28 cellular contexts compared by ENCODE assay signal in the genomic region with DNA sequence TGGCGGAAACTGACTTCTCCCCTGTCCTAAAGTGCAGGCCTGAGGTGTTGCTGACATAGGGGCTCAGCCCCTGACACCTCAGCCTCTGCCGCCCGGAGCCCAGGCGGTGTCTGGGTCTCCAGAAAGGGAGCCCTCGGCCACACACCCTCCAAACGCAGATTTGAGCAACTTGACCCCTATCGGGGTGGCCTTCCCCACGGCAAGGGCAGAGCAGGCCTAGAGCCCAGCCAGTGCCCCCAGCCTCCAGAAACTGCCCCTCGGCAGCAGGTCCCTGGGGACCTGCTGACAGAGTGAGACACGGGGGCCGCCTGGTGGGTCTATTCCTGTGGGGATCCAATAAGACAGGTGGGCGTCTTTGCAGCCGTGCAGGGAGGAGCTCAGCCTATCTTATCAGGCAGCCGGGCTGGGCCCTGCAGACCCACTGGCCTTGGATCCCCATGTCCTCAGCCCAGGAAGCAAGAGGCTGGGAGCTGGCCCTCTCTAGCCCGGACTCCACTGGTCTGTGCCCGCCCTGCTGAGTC. TPM values are rescaled to one million over a fixed set of nuclear protein-coding genes. Genes with fewer than 3 reads are reported as not detected.
DNase-seq lines count a peak whose midpoint lies in the region; ATAC-seq, FAIRE-seq and TF ChIP-seq lines count a peak whose summit lies in the region.
"Had no signal": no experiment of that assay in that cellular context is flagged by ENCODE, and none has a peak within 500 bp of the region (broad histone marks: within the 10 kb centered on the region; RNA-seq: fewer than 3 reads in every experiment).

No MANE protein-coding gene starts in this region.

- H3K27me3 ChIP-seq in left ventricle myocardium inferior (ENCODE audit: low read depth) (no peaks in the 10 kb centered on the region), RWPE2 (ENCODE audit: insufficient read depth, poor library complexity, severe bottlenecking) (no peaks in the 10 kb centered on the region), foreskin keratinocyte (no peaks in the 10 kb centered on the region)
- H3K27me3 ChIP-seq: ascending aorta, left lung, sigmoid colon, tibial artery had no signal

- intact Hi-C loops in left ventricle myocardium inferior (cut with micrococcal nuclease) (no loop called here), Right ventricle myocardium inferior (cut with DNase I) (no loop called here)

- H3K36me3 ChIP-seq in left ventricle myocardium inferior, result peaks cover 44% of the 10 kb centered on the region
- peaks cover 25% of the 10 kb centered on the region for H3K36me3 ChIP-seq in RWPE2 (ENCODE audit: low read depth)
- H3K36me3 ChIP-seq: BE2C had no signal

- no peak for ATAC-seq in Right ventricle myocardium inferior
- ATAC-seq in RWPE2 (ENCODE audit: low read depth), result no peak
- no peak for ATAC-seq in foreskin keratinocyte
- ATAC-seq in HG03045 (IDR thresholded peaks at IDR 0.05; ENCODE audit: unreplicated experiment), result no peak
- ATAC-seq: activated CD8-positive, alpha-beta T cell treated with anti-CD3 and anti-CD28 coated beads, Interleukin-2, amount 10 ng/mL, durations not matched to agents 7 days and 5 days; left lung had no signal

- peak; percentile 5 for FAIRE-seq in urothelium cell line (lab: Jason Lieb, UNC)
- FAIRE-seq: G401.6 had no signal

- no peak for TF ChIP-seq CTCF in left ventricle myocardium inferior (IDR thresholded peaks at IDR 0.05; ENCODE audit: borderline replicate concordance)
- no peak for TF ChIP-seq CTCF in RWPE2 (IDR thresholded peaks at IDR 0.05; ENCODE audit: poor library complexity, severe bottlenecking)
- TF ChIP-seq CTCF in foreskin keratinocyte (conservative IDR thresholded peaks at IDR 0.05), result no peak

- peak overlapping the region; percentile 33 for H3K27ac ChIP-seq in left ventricle myocardium inferior (replicated peaks)
- peak overlapping the region; percentile 11 for H3K27ac ChIP-seq in RWPE2 (ENCODE audit: poor library complexity, severe bottlenecking)
- peak overlapping the region; percentile 53 for H3K27ac ChIP-seq in foreskin keratinocyte
- H3K27ac ChIP-seq: ascending aorta, left lung, sigmoid colon, tibial artery had no signal

- no peak overlapping the region for H3K4me3 ChIP-seq in left ventricle myocardium inferior
- no peak overlapping the region for H3K4me3 ChIP-seq in RWPE2 (ENCODE audit: severe bottlenecking)
- H3K4me3 ChIP-seq: ascending aorta, left lung, sigmoid colon, tibial artery had no signal

- H3K9me3 ChIP-seq in left ventricle myocardium inferior (replicated peaks) (no peaks in the 10 kb centered on the region), RWPE2 (ENCODE audit: severe bottlenecking) (no peaks in the 10 kb centered on the region)
- H3K9me3 ChIP-seq: ascending aorta, BE2C, left lung, sigmoid colon, tibial artery had no signal

- no peak for DNase-seq in left ventricle myocardium inferior
- no peak for DNase-seq in Right ventricle myocardium inferior (ENCODE audit: missing footprints)
- DNase-seq in RWPE2 (ENCODE audit: low spot score), result no peak
- no peak for DNase-seq in foreskin keratinocyte
- no peak for DNase-seq in urothelium cell line (ENCODE audit: low spot score)
- DNase-seq in DMS 273 (lab: John Stamatoyannopoulos, UW; ENCODE audit: unreplicated experiment), result no peak
- DNase-seq in midbrain (lab: John Stamatoyannopoulos, UW), result no peak
- DNase-seq: activated CD4-positive, alpha-beta T cell treated with anti-CD3 and anti-CD28 coated beads for 4 hours; activated CD8-positive, alpha-beta T cell treated with anti-CD3 and anti-CD28 coated beads, Interleukin-2, amount 10 ng/mL, durations not matched to agents 7 days and 5 days; activated gamma-delta T cell; activated naive CD8-positive, alpha-beta T cell treated with anti-CD3 and anti-CD28 coated beads, Interleukin-2, amount 10 ng/mL, durations not matched to agents 7 days and 5 days; activated T-cell treated with anti-CD3 and anti-CD28 coated beads for 4 hours; central memory CD4-positive, alpha-beta T cell; GOT3; HFFc6; left lung; MM.1S; NCI-H1930; NCI-H524; OCI-M1; Right ventricle myocardium superior; sigmoid colon; stimulated activated CD4-positive, alpha-beta T cell treated with anti-CD3 and anti-CD28 coated beads, Interleukin-4, amount 100 ng/mL, for 1 hour had no signal

- H3K4me1 ChIP-seq in left ventricle myocardium inferior (peaks cover 32% of the 10 kb centered on the region), RWPE2 (ENCODE audit: insufficient read depth, poor library complexity, severe bottlenecking) (no peaks in the 10 kb centered on the region), foreskin keratinocyte (peaks cover 9% of the 10 kb centered on the region)
- H3K4me1 ChIP-seq: sigmoid colon had no signal

RNA-seq across cellular contexts. Expression of a gene that starts 11.0 kb away (rescaled TPM):
- total RNA-seq in left ventricle myocardium inferior, result 0.36 TPM
- 0.32 TPM for total RNA-seq in Right ventricle myocardium inferior
- total RNA-seq in foreskin keratinocyte, result 1.1 and 1.4 TPM in 2 replicates
- polyA plus RNA-seq in foreskin keratinocyte, result 1.2 and 1.3 TPM in 2 replicates
- total RNA-seq: activated CD8-positive, alpha-beta T cell treated with anti-CD3 and anti-CD28 coated beads, Interleukin-2, amount 10 ng/mL, durations not matched to agents 7 days and 5 days; activated naive CD8-positive, alpha-beta T cell treated with anti-CD3 and anti-CD28 coated beads, Interleukin-2, amount 10 ng/mL, durations not matched to agents 7 days and 5 days; ascending aorta had no signal

RNA-seq across cellular contexts. Expression of a gene that starts 14.5 kb away (rescaled TPM):
- 76.5 TPM for total RNA-seq in left ventricle myocardium inferior
- 50.8 TPM for total RNA-seq in Right ventricle myocardium inferior
- total RNA-seq in foreskin keratinocyte, result 9.5 and 9.6 TPM in 2 replicates
- 7.4 and 7.9 TPM in 2 replicates for polyA plus RNA-seq in foreskin keratinocyte

RNA-seq across cellular contexts. Expression of a gene that starts 24.9 kb away (rescaled TPM):
- total RNA-seq in left ventricle myocardium inferior, result 11.2 TPM
- 13.3 TPM for total RNA-seq in Right ventricle myocardium inferior
- 56.4 and 59.7 TPM in 2 replicates for total RNA-seq in foreskin keratinocyte
- polyA plus RNA-seq in foreskin keratinocyte, result 82.3 and 92.6 TPM in 2 replicates

RNA-seq across cellular contexts. Expression of a gene that starts 40.8 kb away (rescaled TPM):
- total RNA-seq in left ventricle myocardium inferior, result 29.9 TPM
- 25.8 TPM for total RNA-seq in Right ventricle myocardium inferior
- total RNA-seq in foreskin keratinocyte, result 57.2 and 58.9 TPM in 2 replicates
- 49.1 and 50.1 TPM in 2 replicates for polyA plus RNA-seq in foreskin keratinocyte
